Comparison of ENCODE assay signal across 16 cellular contexts in the genomic region with DNA sequence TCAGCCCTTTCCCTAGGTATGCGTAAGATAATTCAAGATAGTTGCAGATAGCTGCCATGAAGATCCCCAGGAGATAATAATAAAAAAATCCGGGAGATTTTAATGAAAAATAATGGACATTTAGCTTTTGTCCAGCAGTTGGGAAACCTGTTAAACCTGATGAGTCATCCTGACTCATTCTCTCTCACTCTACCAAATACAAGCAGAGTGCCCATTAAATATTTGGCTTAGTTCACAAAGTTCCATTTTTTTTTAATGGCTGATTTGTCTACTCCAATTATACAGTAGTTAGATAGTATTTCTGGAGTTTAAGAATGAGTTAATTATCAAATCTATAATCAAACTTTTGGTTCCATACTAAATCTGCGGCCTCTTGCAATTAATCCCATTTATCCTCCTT. TPM values are rescaled to one million over a fixed set of nuclear protein-coding genes. Genes with fewer than 3 reads are reported as not detected.
A peak's percentile ranks its signal among the peaks of the same experiment; 100 is the strongest.
DNase-seq lines count a peak whose midpoint lies in the region; ATAC-seq, FAIRE-seq and TF ChIP-seq lines count a peak whose summit lies in the region.
"Had no signal": no experiment of that assay in that cellular context is flagged by ENCODE, and none has a peak within 500 bp of the region (broad histone marks: within the 10 kb centered on the region; RNA-seq: fewer than 3 reads in every experiment).

No MANE protein-coding gene starts in this region.

- H3K4me1 ChIP-seq in astrocyte (ENCODE audit: insufficient read depth, low read length) (peaks cover 7% of the 10 kb centered on the region), keratinocyte (ENCODE audit: control insufficient read depth, extremely low read depth, insufficient read depth, low read length) (peaks cover 10% of the 10 kb centered on the region)

- no peak overlapping the region for H3K4me3 Mint-ChIP-seq in astrocyte (ENCODE audit: unreplicated experiment)
- H3K4me3 Mint-ChIP-seq in T-helper 17 cell: no peak overlapping the region
- no peak overlapping the region for H3K4me3 Mint-ChIP-seq in progenitor cell of endocrine pancreas (ENCODE audit: low read depth)
- H3K4me3 Mint-ChIP-seq: GM23338, WTC11 had no signal

- H3K9ac ChIP-seq in astrocyte (ENCODE audit: low read length) (no peak overlapping the region), keratinocyte (ENCODE audit: control insufficient read depth, extremely low read depth, insufficient read depth, low read length) (no peak overlapping the region)

- H3K27ac ChIP-seq in astrocyte (ENCODE audit: low read depth, low read length) (no peak overlapping the region), keratinocyte (ENCODE audit: control insufficient read depth, insufficient read depth, low read length) (no peak overlapping the region)
- H3K27ac ChIP-seq: coronary artery had no signal

- H3K4me2 ChIP-seq in astrocyte (ENCODE audit: low read length) (no peak overlapping the region), keratinocyte (ENCODE audit: control insufficient read depth, extremely low read depth, insufficient read depth, low read depth, low read length) (no peak overlapping the region)
- H3K4me2 ChIP-seq: GM23338 had no signal

- H3K36me3 ChIP-seq in astrocyte (ENCODE audit: insufficient read depth, low read length) (no peaks in the 10 kb centered on the region), keratinocyte (ENCODE audit: control insufficient read depth in 2 of 2, extremely low read depth in 1 of 2, insufficient read depth in 2 of 2, low read length in 2 of 2) (no peaks in the 10 kb centered on the region)

- H3K27ac Mint-ChIP-seq in astrocyte (ENCODE audit: unreplicated experiment) (no peak overlapping the region), T-helper 17 cell (no peak overlapping the region), progenitor cell of endocrine pancreas (no peak overlapping the region)
- H3K27ac Mint-ChIP-seq: GM23338, WTC11 had no signal

- no peak for ATAC-seq in T-helper 17 cell
- ATAC-seq: GM23338, WTC11 had no signal

- TF ChIP-seq CTCF in astrocyte (IDR thresholded peaks at IDR 0.05; ENCODE audit: insufficient read depth, low read depth, low read length): no peak
- TF ChIP-seq CTCF in keratinocyte (optimal IDR thresholded peaks at IDR 0.05 in 1 of 3, IDR thresholded peaks at IDR 0.05 in 1 of 3, conservative IDR thresholded peaks at IDR 0.05 in 1 of 3; ENCODE audit: extremely low read depth in 1 of 3, insufficient read depth in 2 of 3, low read length in 3 of 3): no peak
- no peak for TF ChIP-seq CTCF in progenitor cell of endocrine pancreas (IDR thresholded peaks at IDR 0.05; ENCODE audit: unreplicated experiment)

- DNase-seq in CD1c-positive myeloid dendritic cell (ENCODE audit: extremely low spot score) (peak; percentile 28), HT-29 (ENCODE audit: low spot score) (peak; percentile 35), astrocyte (ENCODE audit: low read depth) (peak; percentile 82), keratinocyte (ENCODE audit: low read depth, low spot score) (peak; percentile 15), T-helper 17 cell (no peak), progenitor cell of endocrine pancreas (ENCODE audit: low spot score, unreplicated experiment) (no peak)
- DNase-seq in activated T-cell treated with anti-CD3 and anti-CD28 coated beads, Interleukin-2, amount 50 U/mL, for 1 hour: no peak
- no peak for DNase-seq in stimulated activated CD4-positive, alpha-beta T cell treated with anti-CD3 and anti-CD28 coated beads, Interleukin-4, amount 100 ng/mL, for 1 hour
- DNase-seq: activated effector memory CD4-positive, alpha-beta T cell treated with anti-CD3 and anti-CD28 coated beads, Interleukin-2, amount 50 U/mL, for 16 hours; DMS153; NCI-H146; stimulated activated CD4-positive, alpha-beta T cell treated with anti-CD3 and anti-CD28 coated beads, Interleukin-2, amount 100 ng/mL, for 24 hours; substantia nigra had no signal

- H3K4me3 ChIP-seq in astrocyte (ENCODE audit: insufficient read depth, low read depth, low read length) (no peak overlapping the region), keratinocyte (ENCODE audit: control insufficient read depth in 2 of 3, extremely low read depth in 1 of 3, insufficient read depth in 2 of 3, low read depth in 1 of 3, low read length in 3 of 3) (no peak overlapping the region)
- H3K4me3 ChIP-seq: coronary artery, GM23338 had no signal

- H2AFZ ChIP-seq in astrocyte (ENCODE audit: low read depth, low read length): no peak overlapping the region
- no peak overlapping the region for H2AFZ ChIP-seq in keratinocyte (ENCODE audit: control insufficient read depth, low read length)
- H2AFZ ChIP-seq: GM23338 had no signal

- peaks cover 8% of the 10 kb centered on the region for H3K4me1 Mint-ChIP-seq in astrocyte (ENCODE audit: low read depth, unreplicated experiment)
- peaks cover 2% of the 10 kb centered on the region for H3K4me1 Mint-ChIP-seq in T-helper 17 cell
- peaks cover 13% of the 10 kb centered on the region for H3K4me1 Mint-ChIP-seq in progenitor cell of endocrine pancreas (ENCODE audit: low read depth)

- no peak for FAIRE-seq in astrocyte (lab: Jason Lieb, UNC)
- no peak for FAIRE-seq in keratinocyte (lab: Jason Lieb, UNC)

- no peaks in the 10 kb centered on the region for H3K9me1 ChIP-seq in keratinocyte (ENCODE audit: control insufficient read depth, extremely low read depth, insufficient read depth, low read length)

- H4K20me1 ChIP-seq in astrocyte (ENCODE audit: insufficient read depth, low read length): no peaks in the 10 kb centered on the region
- no peaks in the 10 kb centered on the region for H4K20me1 ChIP-seq in keratinocyte (ENCODE audit: control insufficient read depth, extremely low read depth, insufficient read depth, low read length)

- H3K9me3 ChIP-seq in astrocyte (ENCODE audit: insufficient read depth, low read depth, low read length): no peaks in the 10 kb centered on the region
- no peaks in the 10 kb centered on the region for H3K9me3 ChIP-seq in keratinocyte (ENCODE audit: control insufficient read depth, low read depth, low read length)
- no peaks in the 10 kb centered on the region for H3K9me3 ChIP-seq in T-helper 17 cell (ENCODE audit: control insufficient read depth, low read length, poor library complexity, severe bottlenecking)

- H3K27me3 ChIP-seq in astrocyte (ENCODE audit: insufficient read depth, low read length) (no peaks in the 10 kb centered on the region), keratinocyte (ENCODE audit: control insufficient read depth, extremely low read depth, insufficient read depth, low read length) (no peaks in the 10 kb centered on the region)

- dilution Hi-C loops in keratinocyte (cut with MboI; ENCODE audit: extremely low pct_ligation_motif_present, low sequenced_read_pairs): no loop called here

- H3K9me3 Mint-ChIP-seq in astrocyte (ENCODE audit: unreplicated experiment) (no peaks in the 10 kb centered on the region), progenitor cell of endocrine pancreas (ENCODE audit: low read depth) (no peaks in the 10 kb centered on the region)
- H3K9me3 Mint-ChIP-seq: GM23338, WTC11 had no signal

- H3K36me3 Mint-ChIP-seq in astrocyte (ENCODE audit: low read depth, unreplicated experiment) (no peaks in the 10 kb centered on the region), T-helper 17 cell (ENCODE audit: low read depth) (no peaks in the 10 kb centered on the region), progenitor cell of endocrine pancreas (ENCODE audit: insufficient read depth) (peaks cover 1% of the 10 kb centered on the region)
- H3K36me3 Mint-ChIP-seq: WTC11 had no signal

- H3K79me2 ChIP-seq in astrocyte (ENCODE audit: insufficient read depth, low read length): peaks cover 16% of the 10 kb centered on the region
- peaks cover 20% of the 10 kb centered on the region for H3K79me2 ChIP-seq in keratinocyte (ENCODE audit: control insufficient read depth, insufficient read depth, low read length)

- H3K27me3 Mint-ChIP-seq in astrocyte (ENCODE audit: low read depth, unreplicated experiment): no peaks in the 10 kb centered on the region
- H3K27me3 Mint-ChIP-seq in T-helper 17 cell: peaks cover 25% of the 10 kb centered on the region
- H3K27me3 Mint-ChIP-seq in progenitor cell of endocrine pancreas: no peaks in the 10 kb centered on the region

RNA-seq across cellular contexts. Expression of a gene that starts 2.1 kb away (rescaled TPM):
- total RNA-seq in HT-29 (2014; rRNA removed; shearing (Covaris generic)): 4.5 and 4.7 TPM in 2 replicates
- 25.3 and 32.7 TPM in 2 replicates for total RNA-seq in astrocyte
- polyA plus RNA-seq in keratinocyte: 11.5 to 21.3 TPM (median 16.0 TPM) in 3 replicates
- 20.1 TPM for polyA plus RNA-seq in keratinocyte (2011; ENCODE audit: low read depth)
- polyA plus RNA-seq in keratinocyte (2011; cell fraction: cytosol; rRNA removed): 10.1 and 15.3 TPM in 2 replicates
- 31.6 and 45.1 TPM in 2 replicates for polyA plus RNA-seq in keratinocyte (2011; cell fraction: nucleus; rRNA removed)
- 8.2 and 20.2 TPM in 2 replicates for polyA plus RNA-seq in keratinocyte (2012; ENCODE audit: low replicate concordance)
- 2.8 to 11.9 TPM (median 3.2 TPM) in 3 replicates for polyA minus RNA-seq in keratinocyte
- 4.8 TPM for polyA minus RNA-seq in keratinocyte (2011; cell fraction: cytosol; rRNA and poly(A)+ RNA removed)
- 7.5 and 20.6 TPM in 2 replicates for polyA minus RNA-seq in keratinocyte (2011; cell fraction: nucleus; rRNA and poly(A)+ RNA removed)
- total RNA-seq in T-helper 17 cell: 1 to 10 TPM; 2.4 to 2.7 TPM
- 42.0 and 46.9 TPM in 2 replicates for total RNA-seq in progenitor cell of endocrine pancreas

Comparison
In these comparisons a context has a peak if more than half of its experiments do, and no peak if none do; other contexts are left out.
1. DNase-seq: peak in CD1c-positive myeloid dendritic cell (single experiment), HT-29 (single experiment), astrocyte (single experiment) and keratinocyte (single experiment); none in T-helper 17 cell (0 of 3), activated T-cell treated with anti-CD3 and anti-CD28 coated beads, Interleukin-2, amount 50 U/mL, for 1 hour (single experiment), stimulated activated CD4-positive, alpha-beta T cell treated with anti-CD3 and anti-CD28 coated beads, Interleukin-4, amount 100 ng/mL, for 1 hour (single experiment) and progenitor cell of endocrine pancreas (single experiment).